ENCODE assay signal across 8 cellular contexts in the genomic region with DNA sequence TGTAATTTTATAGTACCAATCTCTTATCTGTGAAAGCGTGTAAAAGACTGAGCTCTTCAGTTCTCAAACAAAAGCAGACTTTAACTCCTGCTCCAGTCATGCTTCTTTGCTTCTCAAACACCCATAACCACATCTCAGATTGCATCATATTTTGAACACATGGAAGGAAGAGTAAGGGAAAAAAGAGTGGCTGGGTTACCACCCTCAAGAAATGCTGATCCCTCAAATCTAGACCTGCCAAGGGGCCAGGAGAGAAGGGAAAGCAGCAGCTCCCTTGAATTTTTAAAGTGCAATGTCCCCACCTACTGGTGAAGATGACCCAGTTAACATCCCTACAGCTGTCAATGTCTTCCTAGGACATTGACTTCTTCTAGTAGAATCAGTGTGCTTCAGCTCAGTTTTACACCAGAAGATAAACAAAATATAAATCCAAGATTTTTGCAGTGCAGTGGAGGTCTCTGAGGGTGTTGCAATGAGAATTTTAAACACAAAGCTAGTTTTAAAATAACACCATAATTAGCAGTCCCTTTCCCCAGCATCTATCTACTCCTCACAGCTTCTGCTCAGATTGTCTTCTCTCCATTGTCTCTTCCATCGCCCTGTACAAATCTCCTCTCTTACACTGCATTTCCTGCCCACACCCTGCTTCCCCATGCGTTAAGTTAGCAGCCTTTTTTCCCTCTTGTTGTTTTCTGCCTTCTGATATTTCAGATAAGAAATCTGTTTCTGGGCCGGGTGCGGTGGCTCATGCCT. TPM values are rescaled to one million over a fixed set of nuclear protein-coding genes. Genes with fewer than 3 reads are reported as not detected.
DNase-seq lines count a peak whose midpoint lies in the region; ATAC-seq and TF ChIP-seq lines count a peak whose summit lies in the region.

No MANE protein-coding gene starts in this region.

- H3K36me3 ChIP-seq in Caco-2 (ENCODE audit: control insufficient read depth, insufficient read depth, low read length): no peaks in the 10 kb centered on the region
- no peaks in the 10 kb centered on the region for H3K36me3 ChIP-seq in GM23338 (ENCODE audit: insufficient read depth)
- no peaks in the 10 kb centered on the region for H3K36me3 ChIP-seq in heart right ventricle

- CTCF ChIA-PET in Caco-2 (lab: Charles Lee): interaction anchor here (1.0 to 1.2 kb wide), 2 partner anchors 82 to 86 kb away, joined by 9 to 11 read pairs; no protein-coding TSS in a partner anchor

- H3K4me1 Mint-ChIP-seq in Caco-2 (ENCODE audit: low read depth, unreplicated experiment): no peaks in the 10 kb centered on the region
- H3K4me1 Mint-ChIP-seq in GM23338: peaks cover 2% of the 10 kb centered on the region; the same call in 2 of the 3 replicates
- no peaks in the 10 kb centered on the region for H3K4me1 Mint-ChIP-seq in activated naive CD8-positive, alpha-beta T cell treated with anti-CD3 and anti-CD28 coated beads for 36 hours

- H3K4me3 Mint-ChIP-seq in Caco-2 (ENCODE audit: unreplicated experiment): no peak overlapping the region
- no peak overlapping the region for H3K4me3 Mint-ChIP-seq in GM23338
- no peak overlapping the region for H3K4me3 Mint-ChIP-seq in activated naive CD8-positive, alpha-beta T cell treated with anti-CD3 and anti-CD28 coated beads for 36 hours

- H3K36me3 Mint-ChIP-seq in Caco-2 (ENCODE audit: insufficient read depth, unreplicated experiment) (no peaks in the 10 kb centered on the region), GM23338 (ENCODE audit: low read depth) (no peaks in the 10 kb centered on the region)
- peaks cover 2% of the 10 kb centered on the region for H3K36me3 Mint-ChIP-seq in activated naive CD8-positive, alpha-beta T cell treated with anti-CD3 and anti-CD28 coated beads for 36 hours

- no peak overlapping the region for H2AFZ ChIP-seq in GM23338

- BruUV-seq in Caco-2 (replicated peaks; lab: Mats Ljungman, UMichigan): no TSS peak

- H3K9me2 ChIP-seq in GM23338 (ENCODE audit: insufficient read depth): no peaks in the 10 kb centered on the region

- no peaks in the 10 kb centered on the region for H3K4me1 ChIP-seq in Caco-2
- no peaks in the 10 kb centered on the region for H3K4me1 ChIP-seq in GM23338 (ENCODE audit: insufficient read depth)
- H3K4me1 ChIP-seq in heart right ventricle: peaks cover 0 to 6% (median 0%) of the 10 kb centered on the region in 9 donors

- no peaks in the 10 kb centered on the region for H3K9me3 Mint-ChIP-seq in Caco-2 (ENCODE audit: unreplicated experiment)
- no peaks in the 10 kb centered on the region for H3K9me3 Mint-ChIP-seq in GM23338
- peaks cover 4% of the 10 kb centered on the region for H3K9me3 Mint-ChIP-seq in activated naive CD8-positive, alpha-beta T cell treated with anti-CD3 and anti-CD28 coated beads for 36 hours

- POLR2A ChIA-PET in Caco-2 (lab: Charles Lee): no interaction called here

- no peaks in the 10 kb centered on the region for H3K79me2 ChIP-seq in GM23338 (replicated peaks; ENCODE audit: insufficient read depth)

- H3K4me2 ChIP-seq in GM23338: no peak overlapping the region

- no peaks in the 10 kb centered on the region for H4K20me1 ChIP-seq in GM23338 (replicated peaks; ENCODE audit: insufficient read depth)

- WGBS in heart right ventricle, 2 donors: 41 to 43% methylated on average over 5 of the region's 5 CpGs

- DNase-seq in Caco-2: peak; percentile 48 to 66
- DNase-seq in GM23338 (ENCODE audit: low spot score): peak; percentile 83
- DNase-seq in NCI-H526 (lab: John Stamatoyannopoulos, UW): peak; percentile 29 to 63
- peak; percentile 6 for DNase-seq in activated naive CD8-positive, alpha-beta T cell treated with anti-CD3 and anti-CD28 coated beads for 36 hours
- peak in 1 of 2 donors; percentile 57 for DNase-seq in heart right ventricle
- peak; percentile 87 for DNase-seq in renal cortical epithelial cell (ENCODE audit: low read depth)
- DNase-seq in cerebellar nuclear complex (lab: John Stamatoyannopoulos, UW): no peak

- H3K27me3 ChIP-seq in Caco-2 (replicated peaks; ENCODE audit: control insufficient read depth, insufficient read depth, low read length) (no peaks in the 10 kb centered on the region), GM23338 (ENCODE audit: insufficient read depth) (no peaks in the 10 kb centered on the region), heart right ventricle (peaks cover 0 to 47% (median 26%) of the 10 kb centered on the region in 7 donors)

- H3K27me3 Mint-ChIP-seq in Caco-2 (ENCODE audit: insufficient read depth, unreplicated experiment) (peaks cover 5% of the 10 kb centered on the region), GM23338 (ENCODE audit: insufficient read depth, low read depth, poor library complexity) (no peaks in the 10 kb centered on the region)
- peaks cover 36% of the 10 kb centered on the region for H3K27me3 Mint-ChIP-seq in activated naive CD8-positive, alpha-beta T cell treated with anti-CD3 and anti-CD28 coated beads for 36 hours

- H3K4me3 ChIP-seq in Caco-2 (ENCODE audit: low read depth, low read length) (no peak overlapping the region), GM23338 (no peak overlapping the region), heart right ventricle (no peak overlapping the region)

- intact Hi-C loops in Caco-2 (cut with micrococcal nuclease; ENCODE audit: unreplicated experiment): loop anchor here (1.0 to 5.0 kb wide), 3 partner anchors 84 to 371 kb away; no protein-coding TSS in a partner anchor
- intact Hi-C loops in heart right ventricle (cut with DNase I): loop anchor here in 2 of 10 donors (5.0 kb wide), 1 partner anchor 354 kb away; no protein-coding TSS in a partner anchor

- ATAC-seq in GM23338 (peak; percentile 99), heart right ventricle (peak in 7 of 8 donors; percentile 43 to 88 (median 76)), GM18511 (IDR thresholded peaks at IDR 0.05; ENCODE audit: unreplicated experiment) (no peak)

- TF ChIP-seq CTCF in Caco-2 (IDR thresholded peaks at IDR 0.05; ENCODE audit: insufficient read depth in 1 of 2, low read depth in 1 of 2, low read length in 1 of 2, severe bottlenecking in 1 of 2, unreplicated experiment in 1 of 2): peak; percentile 56 to 71
- TF ChIP-seq CTCF in GM23338 (conservative IDR thresholded peaks at IDR 0.05; ENCODE audit: low read depth in 2 of 2): peak; percentile 77 to 89
- TF ChIP-seq CTCF in heart right ventricle (IDR thresholded peaks at IDR 0.05): peak; percentile 20 to 68 (median 59)

- no peaks in the 10 kb centered on the region; the same call in 1 of the 2 replicates for H3K9me3 ChIP-seq in Caco-2
- peaks cover 0 to 15% (median 0%) of the 10 kb centered on the region in 11 donors for H3K9me3 ChIP-seq in heart right ventricle

- no peaks in the 10 kb centered on the region for H3F3A ChIP-seq in GM23338 (replicated peaks; ENCODE audit: low read depth)

- H3K27ac Mint-ChIP-seq in Caco-2 (ENCODE audit: unreplicated experiment) (no peak overlapping the region), GM23338 (peak overlapping the region; percentile 81; the same call in 1 of the 2 replicates)
- no peak overlapping the region for H3K27ac Mint-ChIP-seq in activated naive CD8-positive, alpha-beta T cell treated with anti-CD3 and anti-CD28 coated beads for 36 hours

- no peak overlapping the region for H3K27ac ChIP-seq in GM23338 (ENCODE audit: low read depth)
- no peak overlapping the region for H3K27ac ChIP-seq in heart right ventricle

TF ChIP-seq in GM23338, 12 proteins besides CTCF, POLR2A, EP300 and RAD21:
- TF ChIP-seq NANOG (IDR thresholded peaks at IDR 0.05; ENCODE audit: borderline replicate concordance) (no peak), JUNB (IDR thresholded peaks at IDR 0.05; ENCODE audit: unreplicated experiment) (peak; percentile 59)

RNA-seq across cellular contexts. Expression of gene HLA-DQB2, which starts 22.6 kb away (rescaled TPM):
- total RNA-seq in Caco-2 (2022) (not detected in 2 replicates), heart right ventricle (10 to 100 TPM in 1 of 10 donors, 1 to 10 TPM in 3, under 1 TPM in 4, not detected in 2; 0.30 to 14.6 (median 0.92) TPM), renal cortical epithelial cell (not detected in 2 replicates)
- not detected in 2 replicates for total RNA-seq in GM23338 (2014; rRNA removed; shearing (Covaris generic))
- polyA plus RNA-seq in GM23338 (2016; fragmentation: Nextera tagmentation; extraction: Ambion mirVana) (0.37 TPM in 1 of 2 replicates, not detected in the other), heart right ventricle (not detected)
- total RNA-seq in activated naive CD8-positive, alpha-beta T cell treated with anti-CD3 and anti-CD28 coated beads for 36 hours: under 1 TPM in 1 of 2 experiments, not detected in 1; 0.54 TPM

RNA-seq across cellular contexts. Expression of gene HLA-DOB, which starts 30.8 kb away (rescaled TPM):
- total RNA-seq in Caco-2 (2022): 0.61 and 0.65 TPM in 2 replicates
- 0.23 TPM in 1 of 2 replicates, not detected in the other for total RNA-seq in GM23338 (2014; rRNA removed; shearing (Covaris generic))
- not detected in 2 replicates for polyA plus RNA-seq in GM23338 (2016; fragmentation: Nextera tagmentation; extraction: Ambion mirVana)
- 1 to 10 TPM; 1.9 to 2.1 TPM for total RNA-seq in activated naive CD8-positive, alpha-beta T cell treated with anti-CD3 and anti-CD28 coated beads for 36 hours
- total RNA-seq in heart right ventricle: 1 to 10 TPM in 1 of 10 donors, under 1 TPM in 7, not detected in 2; 0.21 to 2.1 (median 0.48) TPM
- 1 to 10 TPM in 1 of 2 donors, under 1 TPM in 1; 0.36 to 1.1 TPM for polyA plus RNA-seq in heart right ventricle
- total RNA-seq in renal cortical epithelial cell: under 0.01 TPM in 1 of 2 replicates, not detected in the other

RNA-seq across cellular contexts. Expression of gene HLA-DQA2, which starts 44.8 kb away (rescaled TPM):
- total RNA-seq in Caco-2 (2022) (not detected in 2 replicates), heart right ventricle (10 to 100 TPM in 1 of 10 donors, 1 to 10 TPM in 4, under 1 TPM in 4, not detected in 1; 0.18 to 28.1 (median 1.9) TPM), renal cortical epithelial cell (not detected in 2 replicates)
- total RNA-seq in GM23338 (2014; rRNA removed; shearing (Covaris generic)): not detected in 2 replicates
- polyA plus RNA-seq in GM23338 (2016; fragmentation: Nextera tagmentation; extraction: Ambion mirVana) (not detected in 2 replicates), heart right ventricle (not detected)
- total RNA-seq in activated naive CD8-positive, alpha-beta T cell treated with anti-CD3 and anti-CD28 coated beads for 36 hours: under 1 TPM; 0.45 to 0.46 TPM

RNA-seq across cellular contexts. Expression of gene TAP2, which starts 52.6 kb away (rescaled TPM):
- total RNA-seq in Caco-2 (2022): 10.3 and 11.9 TPM in 2 replicates
- total RNA-seq in GM23338 (2014; rRNA removed; shearing (Covaris generic)): 9.5 and 102 TPM in 2 replicates
- 3.4 and 4.9 TPM in 2 replicates for polyA plus RNA-seq in GM23338 (2016; fragmentation: Nextera tagmentation; extraction: Ambion mirVana)
- 100 to 1,000 TPM; 216 to 226 TPM for total RNA-seq in activated naive CD8-positive, alpha-beta T cell treated with anti-CD3 and anti-CD28 coated beads for 36 hours
- 10 to 100 TPM in 7 of 10 donors, 1 to 10 TPM in 3; 8.8 to 92.1 (median 13.8) TPM for total RNA-seq in heart right ventricle
- 10 to 100 TPM; 12.8 to 13.8 TPM for polyA plus RNA-seq in heart right ventricle
- total RNA-seq in renal cortical epithelial cell: 14.1 and 14.4 TPM in 2 replicates

RNA-seq across cellular contexts. Expression of gene PSMB8, which starts 57.9 kb away (rescaled TPM):
- total RNA-seq in Caco-2 (2022): 3.7 and 3.9 TPM in 2 replicates
- 16.5 and 20.2 TPM in 2 replicates for total RNA-seq in GM23338 (2014; rRNA removed; shearing (Covaris generic))
- polyA plus RNA-seq in GM23338 (2016; fragmentation: Nextera tagmentation; extraction: Ambion mirVana): 27.1 and 27.6 TPM in 2 replicates
- total RNA-seq in activated naive CD8-positive, alpha-beta T cell treated with anti-CD3 and anti-CD28 coated beads for 36 hours: 100 to 1,000 TPM; 385 to 393 TPM
- 100 to 1,000 TPM in 1 of 10 donors, 10 to 100 TPM in 7, 1 to 10 TPM in 2; 8.5 to 127 (median 11.7) TPM for total RNA-seq in heart right ventricle
- 10 to 100 TPM; 40.2 to 42.9 TPM for polyA plus RNA-seq in heart right ventricle
- total RNA-seq in renal cortical epithelial cell: 39.7 and 82.3 TPM in 2 replicates

Comparison
In these comparisons a context has a peak if more than half of its experiments do, and no peak if none do; other contexts are left out.
1. DNase-seq: peak in Caco-2 (2 of 2), GM23338 (single experiment), NCI-H526 (2 of 2), activated naive CD8-positive, alpha-beta T cell treated with anti-CD3 and anti-CD28 coated beads for 36 hours (single experiment) and renal cortical epithelial cell (single experiment); none in cerebellar nuclear complex (0 of 2).
2. Peak in every context shown above with its lines, with median percentiles within 50 percentile points of each other: CTCF ChIP-seq.